ENCODE assay signal across 17 cellular contexts in the genomic region with DNA sequence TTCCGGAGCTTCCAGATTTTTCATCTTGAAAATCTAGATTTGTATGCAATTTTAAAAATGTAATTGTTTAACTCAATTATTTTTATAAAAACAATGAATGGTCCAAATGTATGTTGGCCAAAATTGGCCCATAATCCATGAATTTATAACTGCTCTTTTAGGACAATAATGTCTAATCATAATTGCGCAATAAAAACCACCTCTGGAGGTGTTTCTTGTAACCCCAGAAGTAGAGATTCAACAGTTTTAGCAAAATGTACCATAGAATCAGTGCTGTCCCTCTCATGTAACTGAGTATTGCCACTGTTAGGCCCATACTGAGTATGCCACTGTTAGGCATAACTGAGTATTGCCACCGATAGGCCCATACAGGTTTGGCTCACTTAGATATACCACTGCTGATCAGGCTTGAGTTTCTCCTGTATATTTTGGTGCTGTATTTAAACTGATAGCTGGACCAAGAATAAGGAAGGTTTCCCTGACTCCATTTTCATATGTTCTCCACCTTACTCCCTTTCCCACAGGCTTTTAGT.
"Had no signal": no experiment of that assay in that cellular context is flagged by ENCODE, and none has a peak within 500 bp of the region (broad histone marks: within the 10 kb centered on the region; RNA-seq: fewer than 3 reads in every experiment).

No MANE protein-coding gene starts in this region.

- H3K4me3 Mint-ChIP-seq: activated B cell treated with CpG ODN at 0.5 μM for 24 hours; activated naive CD8-positive, alpha-beta T cell treated with anti-CD3 and anti-CD28 coated beads for 36 hours had no signal

- H3K27ac Mint-ChIP-seq: activated B cell treated with CpG ODN at 0.5 μM for 24 hours; activated naive CD8-positive, alpha-beta T cell treated with anti-CD3 and anti-CD28 coated beads for 36 hours had no signal

- ATAC-seq: left colon; lower lobe of right lung; naive thymus-derived CD8-positive, alpha-beta T cell; pancreas; sciatic nerve; upper lobe of right lung had no signal

- H3K27me3 Mint-ChIP-seq: activated B cell treated with CpG ODN at 0.5 μM for 24 hours; activated naive CD8-positive, alpha-beta T cell treated with anti-CD3 and anti-CD28 coated beads for 36 hours; naive thymus-derived CD8-positive, alpha-beta T cell had no signal

- FAIRE-seq: pancreas had no signal

- H3K9me3 Mint-ChIP-seq: activated B cell treated with CpG ODN at 0.5 μM for 24 hours; activated naive CD8-positive, alpha-beta T cell treated with anti-CD3 and anti-CD28 coated beads for 36 hours; naive thymus-derived CD8-positive, alpha-beta T cell had no signal

- DNase-seq: activated B cell treated with CpG ODN at 0.5 μM for 24 hours; activated CD4-positive, alpha-beta T cell treated with anti-CD3 and anti-CD28 coated beads for 48 hours; activated CD8-positive, alpha-beta memory T cell treated with anti-CD3 and anti-CD28 coated beads for 24 hours; activated naive CD4-positive, alpha-beta T cell; activated naive CD8-positive, alpha-beta T cell treated with anti-CD3 and anti-CD28 coated beads for 36 hours; amniotic stem cell; dermis blood vessel endothelial cell; effector memory CD4-positive, alpha-beta T cell; islet precursor cell; left colon; lower lobe of right lung; naive thymus-derived CD8-positive, alpha-beta T cell; pancreas; stimulated activated CD4-positive, alpha-beta T cell treated with anti-CD3 and anti-CD28 coated beads, Interleukin-4, amount 100 ng/mL, for 1 hour; T-helper 9 cell; upper lobe of right lung had no signal
